Comparison of ENCODE assay signal across 1 cellular context in genomic region chr6:46340246-46340645, GRCh38.
TF ChIP-seq lines count a peak whose summit lies in the region.

No MANE protein-coding gene starts in this region.

TF ChIP-seq in K562, 482 proteins besides CTCF, POLR2A, EP300 and RAD21 (continued from another document):
- TF ChIP-seq GATAD2B (IDR thresholded peaks at IDR 0.05; ENCODE audit: borderline replicate concordance) (no peak), KLF16 (IDR thresholded peaks at IDR 0.05) (no peak)
